In the genomic region with DNA sequence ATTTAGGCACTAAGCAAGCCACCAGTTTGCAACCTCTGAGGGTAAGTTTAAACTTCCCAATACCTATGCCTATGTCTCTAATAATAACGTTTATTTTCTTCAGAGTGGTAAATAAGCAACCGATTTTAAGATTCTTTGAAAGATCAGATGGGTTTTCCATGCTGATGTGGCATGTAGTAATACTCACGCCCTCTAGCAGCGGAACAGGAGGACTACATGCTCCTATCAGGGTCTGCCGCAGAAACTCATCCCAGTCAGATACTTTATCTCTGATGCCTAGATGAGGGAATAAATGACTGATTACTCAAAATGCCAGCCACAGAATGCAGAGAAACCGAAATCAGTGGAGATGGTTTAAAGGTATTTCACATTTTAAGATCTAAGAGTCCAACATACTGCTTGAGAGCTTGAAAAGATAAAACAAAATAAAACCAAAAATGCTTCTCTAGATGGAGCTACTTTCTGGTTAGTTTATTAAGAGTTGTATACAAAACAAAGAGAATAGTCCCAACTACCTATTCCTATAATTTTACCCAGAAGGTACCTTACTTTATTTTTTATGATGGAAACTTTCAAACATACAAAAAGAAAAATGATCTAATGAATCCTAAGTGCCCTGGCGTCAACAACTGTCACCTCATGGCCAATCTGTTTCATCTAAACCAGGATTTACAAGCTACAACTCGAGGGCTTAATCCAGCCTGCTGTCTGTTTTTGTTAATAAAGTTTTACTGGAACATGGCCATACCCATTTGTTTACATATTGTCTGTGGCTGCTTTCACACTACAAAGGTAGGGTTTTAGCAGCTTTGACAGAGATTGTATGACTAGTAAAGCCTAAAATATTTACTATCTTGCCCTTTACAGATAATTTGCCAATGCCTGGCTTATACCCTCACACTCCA, we compare ENCODE assay signal across 8 cellular contexts.
DNase-seq lines count a peak whose midpoint lies in the region; ATAC-seq and TF ChIP-seq lines count a peak whose summit lies in the region.

No MANE protein-coding gene starts in this region.

- DNase-seq in AML-193 (lab: John Stamatoyannopoulos, UW): peak; percentile 77 to 80
- DNase-seq in NCI-H146 treated with DMSO at 0.1 percent for 48 hours (lab: John Stamatoyannopoulos, UW; ENCODE audit: unreplicated experiment): peak; percentile 1
- DNase-seq in central memory CD8-positive, alpha-beta T cell (ENCODE audit: low spot score in 2 of 2): peak in 1 of 2 donors; percentile 14
- DNase-seq in kidney glomerular epithelial cell (lab: John Stamatoyannopoulos, UW): peak; percentile 49
- DNase-seq in stimulated activated CD4-positive, alpha-beta T cell treated with anti-CD3 and anti-CD28 coated beads, Interleukin-2, amount 100 ng/mL, for 48 hours: peak; percentile 31 to 43

- H3K27me3 Mint-ChIP-seq in central memory CD8-positive, alpha-beta T cell: no peaks in the 10 kb centered on the region

- peaks cover 9% of the 10 kb centered on the region for H3K36me3 Mint-ChIP-seq in central memory CD8-positive, alpha-beta T cell (ENCODE audit: insufficient read depth)

- H3K9me3 Mint-ChIP-seq in central memory CD8-positive, alpha-beta T cell: no peaks in the 10 kb centered on the region

- ATAC-seq in GM19395 (IDR thresholded peaks at IDR 0.05; ENCODE audit: unreplicated experiment): peak; percentile 58
- peak; percentile 93 for ATAC-seq in central memory CD8-positive, alpha-beta T cell (replicated peaks; ENCODE audit: extremely low read depth, poor library complexity, severe bottlenecking)
- no peak for ATAC-seq in HG03025 (IDR thresholded peaks at IDR 0.05; ENCODE audit: low FRiP score, unreplicated experiment)

- no peak overlapping the region for H3K4me3 Mint-ChIP-seq in central memory CD8-positive, alpha-beta T cell

- peaks cover 6% of the 10 kb centered on the region for H3K4me1 Mint-ChIP-seq in central memory CD8-positive, alpha-beta T cell

- no peak overlapping the region for H3K4me3 ChIP-seq in WI38 (ENCODE audit: low read depth, low read length)

- peak; percentile 87 for TF ChIP-seq CTCF in WI38 (IDR thresholded peaks at IDR 0.05; ENCODE audit: low read depth, low read length)

- H3K27ac Mint-ChIP-seq in central memory CD8-positive, alpha-beta T cell (ENCODE audit: low read depth): no peak overlapping the region
